In genomic region chr1:226677121-226678020, GRCh38 we compare ENCODE assay signal across 8 cellular contexts.
DNase-seq lines count a peak whose midpoint lies in the region; ATAC-seq and TF ChIP-seq lines count a peak whose summit lies in the region.

No MANE protein-coding gene starts in this region.

- H4K5ac ChIP-seq in mesendoderm (ENCODE audit: low read length), result no peak overlapping the region

- no peak overlapping the region for H2BK120ac ChIP-seq in mesendoderm (ENCODE audit: low read depth, low read length)

- H3K4me3 ChIP-seq in coronary artery (peak overlapping the region; percentile 46), mesendoderm (ENCODE audit: low read length) (no peak overlapping the region)

- WGBS in mesendoderm (ENCODE audit: extremely low coverage, insufficient coverage, low lambda C conversion rate), result no CpG with 5 or more reads among the region's 11 CpGs

- H2BK5ac ChIP-seq in mesendoderm (ENCODE audit: low read length), result no peak overlapping the region

- H3K27ac ChIP-seq in coronary artery, result peak overlapping the region; percentile 72 to 92
- H3K27ac ChIP-seq in mesendoderm (ENCODE audit: low read depth, low read length), result no peak overlapping the region

- H3K4me1 ChIP-seq in mesendoderm (ENCODE audit: control insufficient read depth, low read depth, low read length), result peaks cover 18% of the 10 kb centered on the region

- no peak overlapping the region for H3K9ac ChIP-seq in mesendoderm (ENCODE audit: low read length)

- H3K79me2 ChIP-seq in mesendoderm (ENCODE audit: control insufficient read depth, insufficient read depth, low read length), result no peaks in the 10 kb centered on the region

- no peak for TF ChIP-seq CTCF in coronary artery (IDR thresholded peaks at IDR 0.05)

- no peaks in the 10 kb centered on the region for H3K36me3 ChIP-seq in mesendoderm (ENCODE audit: control insufficient read depth, insufficient read depth, low read length)

- H3K4me2 ChIP-seq in mesendoderm (ENCODE audit: low read length), result no peak overlapping the region

- peak overlapping the region; percentile 7 for H3K18ac ChIP-seq in mesendoderm (ENCODE audit: low read length)

- no peak overlapping the region for H3K4ac ChIP-seq in mesendoderm (ENCODE audit: low read depth, low read length)

- H2BK15ac ChIP-seq in mesendoderm (replicated peaks; ENCODE audit: low read depth), result no peak overlapping the region

- H2AK5ac ChIP-seq in mesendoderm (ENCODE audit: low read length), result no peak overlapping the region

- H3K23ac ChIP-seq in mesendoderm (ENCODE audit: low read length), result no peak overlapping the region

- H3K27me3 ChIP-seq in mesendoderm (ENCODE audit: insufficient read depth, low read length, poor library complexity), result no peaks in the 10 kb centered on the region

- DNase-seq in KBM-7 (peak; percentile 86), coronary artery (ENCODE audit: low spot score) (peak; percentile 87), mesendoderm (no peak)
- peak; percentile 63 for DNase-seq in activated CD4-positive, CD25-positive, alpha-beta regulatory T cell treated with anti-CD3 and anti-CD28 coated beads, Interleukin-2, amount 50 U/mL, for 72 hours
- DNase-seq in stimulated activated naive CD4-positive, alpha-beta T cell (lab: John Stamatoyannopoulos, UW), result peak; percentile 63 to 77 (median 76)

- in situ Hi-C loops in KBM-7 (cut with MboI; ENCODE audit: low pct_unique_long_range_greater_than_20kb, low sequenced_read_pairs), result no loop called here

- no peak overlapping the region for H4K8ac ChIP-seq in mesendoderm (ENCODE audit: low read depth, low read length)

- H3K56ac ChIP-seq in mesendoderm (ENCODE audit: low read length), result peak overlapping the region; percentile 11

- H3K79me1 ChIP-seq in mesendoderm (ENCODE audit: low read length), result no peaks in the 10 kb centered on the region

- ATAC-seq in GM18858 (IDR thresholded peaks at IDR 0.05; ENCODE audit: unreplicated experiment), result peak; percentile 25
- ATAC-seq in HG03039 (IDR thresholded peaks at IDR 0.05; ENCODE audit: unreplicated experiment), result no peak
- ATAC-seq in HG03520 (IDR thresholded peaks at IDR 0.05; ENCODE audit: unreplicated experiment), result no peak
